ENCODE assay signal across 20 cellular contexts in the genomic region with DNA sequence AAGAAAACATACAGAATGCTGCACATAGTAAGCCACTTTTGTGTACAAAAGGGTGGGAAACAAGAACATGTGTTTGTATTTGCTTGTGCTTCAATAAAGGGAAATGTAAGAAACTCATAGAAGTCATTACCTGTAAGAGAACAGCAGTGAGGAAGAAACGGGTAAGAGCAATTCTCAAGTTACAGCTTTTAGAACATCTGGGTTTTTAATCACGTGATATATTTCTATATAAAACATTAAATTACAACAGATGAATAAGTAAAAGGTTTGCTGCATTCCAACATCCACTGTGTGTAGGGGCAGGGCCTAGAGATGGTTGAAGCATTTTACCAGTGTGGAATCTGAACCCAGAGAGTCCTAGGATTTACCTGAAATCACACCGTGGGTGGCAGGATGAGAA.
"Had no signal": no experiment of that assay in that cellular context is flagged by ENCODE, and none has a peak within 500 bp of the region (broad histone marks: within the 10 kb centered on the region; RNA-seq: fewer than 3 reads in every experiment).

No MANE protein-coding gene starts in this region.

- H3K9me3 Mint-ChIP-seq: activated CD8-positive, alpha-beta T cell treated with anti-CD3 and anti-CD28 coated beads for 36 hours; activated naive CD4-positive, alpha-beta T cell treated with anti-CD3 and anti-CD28 coated beads, Interleukin-2, amount 50 U/mL, for 72 hours; neural crest cell; stimulated activated memory B cell treated with anti-CD40 and anti-IgM and Interleukin-4, amounts not matched to agents 10 μg/mL and 1 μg/mL and 100 μg/mL, for 72 hours; T-helper 1 cell treated with Interleukin-12 subunit alpha and Interleukin-12 subunit beta and Interleukin-4 antibody, amounts not matched to agents 30 μg/mL and 1 μg/mL, for 36 hours had no signal

- H3K27ac Mint-ChIP-seq: activated CD8-positive, alpha-beta T cell treated with anti-CD3 and anti-CD28 coated beads for 36 hours; activated naive CD4-positive, alpha-beta T cell treated with anti-CD3 and anti-CD28 coated beads, Interleukin-2, amount 50 U/mL, for 72 hours; stimulated activated memory B cell treated with anti-CD40 and anti-IgM and Interleukin-4, amounts not matched to agents 10 μg/mL and 1 μg/mL and 100 μg/mL, for 72 hours; T-helper 1 cell treated with Interleukin-12 subunit alpha and Interleukin-12 subunit beta and Interleukin-4 antibody, amounts not matched to agents 30 μg/mL and 1 μg/mL, for 36 hours had no signal

- H3K4me3 ChIP-seq: gastroesophageal sphincter, heart right ventricle, lung, ovary, tibial artery had no signal

- H3K36me3 ChIP-seq: brain microvascular endothelial cell, gastroesophageal sphincter, heart right ventricle, ovary, tibial artery, WERI-Rb-1 had no signal

- H3K27me3 Mint-ChIP-seq: stimulated activated memory B cell treated with anti-CD40 and anti-IgM and Interleukin-4, amounts not matched to agents 10 μg/mL and 1 μg/mL and 100 μg/mL, for 72 hours had no signal

- H3K9me3 ChIP-seq: gastroesophageal sphincter, heart right ventricle, ovary, tibial artery had no signal

- H3K27ac ChIP-seq: brain microvascular endothelial cell, epithelial cell of prostate, ovary, tibial artery, WERI-Rb-1 had no signal

- H3K27me3 ChIP-seq: brain microvascular endothelial cell, gastroesophageal sphincter, heart right ventricle, ovary, tibial artery had no signal

- ATAC-seq: activated CD8-positive, alpha-beta T cell treated with anti-CD3 and anti-CD28 coated beads for 36 hours; left colon had no signal

- H3K4me3 Mint-ChIP-seq: activated CD8-positive, alpha-beta T cell treated with anti-CD3 and anti-CD28 coated beads for 36 hours; neural crest cell; stimulated activated memory B cell treated with anti-CD40 and anti-IgM and Interleukin-4, amounts not matched to agents 10 μg/mL and 1 μg/mL and 100 μg/mL, for 72 hours; T-helper 1 cell treated with Interleukin-12 subunit alpha and Interleukin-12 subunit beta and Interleukin-4 antibody, amounts not matched to agents 30 μg/mL and 1 μg/mL, for 36 hours had no signal

- H3K36me3 Mint-ChIP-seq: activated naive CD4-positive, alpha-beta T cell treated with anti-CD3 and anti-CD28 coated beads, Interleukin-2, amount 50 U/mL, for 72 hours; stimulated activated memory B cell treated with anti-CD40 and anti-IgM and Interleukin-4, amounts not matched to agents 10 μg/mL and 1 μg/mL and 100 μg/mL, for 72 hours had no signal

- DNase-seq: activated CD8-positive, alpha-beta memory T cell treated with anti-CD3 and anti-CD28 coated beads, Interleukin-2, amount 50 U/mL, for 4 hours; activated gamma-delta T cell; activated T-cell treated with anti-CD3 and anti-CD28 coated beads, Interleukin-2, amount 50 U/mL, for 48 hours; amniotic stem cell; effector CD8-positive, alpha-beta T cell; left colon; stimulated activated CD4-positive, alpha-beta T cell treated with anti-CD3 and anti-CD28 coated beads, Interleukin-2, amount 100 ng/mL, for 48 hours had no signal
